In the genomic region with DNA sequence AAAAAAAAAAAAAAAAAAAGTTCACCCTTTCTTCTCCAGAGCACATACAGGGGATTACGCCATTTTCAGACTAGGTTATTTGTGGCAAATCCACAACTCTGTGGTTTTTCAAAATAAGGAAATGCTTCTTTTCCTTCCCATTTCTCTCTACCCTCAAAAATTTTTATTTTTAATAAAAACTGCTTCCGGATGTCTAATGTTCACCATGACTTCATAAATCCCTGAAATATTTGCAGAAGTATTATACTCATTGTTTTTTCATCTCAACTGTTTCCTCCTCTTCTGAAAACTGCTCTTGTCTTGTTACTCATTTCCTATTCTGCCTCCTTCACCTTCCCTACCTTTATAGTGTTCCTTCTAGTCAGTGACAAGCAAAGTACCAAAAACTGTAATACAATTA, we compare ENCODE assay signal across 21 cellular contexts. TPM values are rescaled to one million over a fixed set of nuclear protein-coding genes. Genes with fewer than 3 reads are reported as not detected.
"Had no signal": no experiment of that assay in that cellular context is flagged by ENCODE, and none has a peak within 500 bp of the region (broad histone marks: within the 10 kb centered on the region; RNA-seq: fewer than 3 reads in every experiment).

No MANE protein-coding gene starts in this region.

- H3K27ac ChIP-seq: hepatocyte, parathyroid adenoma, tibial artery, uterus had no signal

- H3K79me2 ChIP-seq: hepatocyte had no signal

- H3K4me3 ChIP-seq: hepatocyte, mucosa of descending colon, tibial artery, uterus had no signal

- FAIRE-seq: astrocyte, bronchial epithelial cell had no signal

- DNase-seq: activated CD4-positive, alpha-beta memory T cell treated with anti-CD3 and anti-CD28 coated beads for 36 hours; activated CD4-positive, CD25-positive, alpha-beta regulatory T cell treated with anti-CD3 and anti-CD28 coated beads, Interleukin-2, amount 50 U/mL, for 72 hours; activated CD8-positive, alpha-beta memory T cell treated with anti-CD3 and anti-CD28 coated beads, Interleukin-2, amount 10 ng/mL, durations not matched to agents 7 days and 5 days; activated effector memory CD4-positive, alpha-beta T cell treated with Interleukin-2 at 50 U/mL for 16 hours; activated naive CD4-positive, alpha-beta T cell treated with anti-CD3 and anti-CD28 coated beads, Interleukin-2, amount 50 U/mL, for 16 hours; activated T-cell treated with anti-CD3 and anti-CD28 coated beads, Interleukin-2, amount 50 U/mL, for 24 hours; islet precursor cell; mammary epithelial cell; mucosa of descending colon; naive thymus-derived CD8-positive, alpha-beta T cell; retina; T1000; tibial artery; uterus had no signal

- H3K4me2 ChIP-seq: hepatocyte had no signal

- H3K36me3 ChIP-seq: uterus had no signal

- H2AFZ ChIP-seq: hepatocyte, parathyroid adenoma had no signal

- ATAC-seq: activated CD8-positive, alpha-beta memory T cell treated with anti-CD3 and anti-CD28 coated beads, Interleukin-2, amount 10 ng/mL, durations not matched to agents 7 days and 5 days; esophagus mucosa; left lobe of liver; mucosa of descending colon; naive thymus-derived CD8-positive, alpha-beta T cell; stimulated activated effector memory CD8-positive, alpha-beta T cell treated with anti-CD3 and anti-CD28 coated beads, Interleukin-12 subunit alpha, Interleukin-12 subunit beta, amount 100 ng/mL, for 72 hours had no signal

- H3K9ac ChIP-seq: parathyroid adenoma had no signal

- H3K9me3 ChIP-seq: tibial artery, uterus had no signal

- H3K27me3 ChIP-seq: hepatocyte, tibial artery, uterus had no signal

- H3K4me1 ChIP-seq: parathyroid adenoma, tibial artery, uterus had no signal

RNA-seq across cellular contexts. Expression of gene SLC12A8, which starts 45.0 kb away (rescaled TPM):
- polyA plus RNA-seq: naive thymus-derived CD8-positive, alpha-beta T cell had no signal
